Comparison of ENCODE assay signal across 8 cellular contexts in the genomic region with DNA sequence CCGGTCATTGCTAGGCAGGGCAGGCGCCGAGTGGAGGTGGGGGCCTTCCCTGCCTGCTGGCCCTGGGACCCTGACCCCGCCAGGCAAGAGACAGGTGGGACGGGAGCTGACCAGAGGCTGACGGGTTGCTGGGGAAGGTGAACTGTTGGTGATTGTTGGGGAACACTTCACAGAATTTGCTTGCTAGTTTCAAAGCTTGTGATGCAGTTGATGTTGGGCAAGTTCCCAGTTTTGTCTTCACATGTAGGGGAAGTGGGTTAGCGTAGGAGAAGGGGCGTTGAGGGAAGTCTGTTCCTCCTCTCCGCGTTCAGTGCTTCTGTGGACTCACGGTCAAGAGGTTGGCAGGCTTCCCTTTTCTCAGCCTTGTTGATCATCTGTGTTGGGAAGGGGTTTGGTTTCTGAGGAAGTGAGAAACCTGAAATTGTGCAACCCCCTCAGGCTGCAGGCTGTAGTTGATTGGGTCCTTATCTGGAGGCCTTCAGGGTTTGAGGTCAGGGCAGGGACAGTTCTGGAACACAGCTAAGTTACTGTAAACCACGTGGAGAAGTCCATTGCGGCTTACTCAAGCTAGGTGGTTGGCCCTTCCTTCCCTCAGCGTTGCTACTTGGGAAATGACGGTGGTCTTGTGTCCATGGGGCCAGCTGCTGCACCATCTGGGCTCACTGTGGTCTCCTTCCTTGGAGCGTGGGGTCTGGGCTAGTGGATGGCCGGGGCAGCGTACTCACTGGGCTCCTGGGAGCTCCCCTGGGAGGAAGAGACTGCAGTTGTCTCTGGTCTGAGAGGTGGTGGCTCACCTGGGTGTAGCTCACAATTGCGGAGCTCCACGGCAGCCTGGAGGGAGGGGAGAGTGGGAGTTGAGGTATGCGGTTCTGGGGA. TPM values are rescaled to one million over a fixed set of nuclear protein-coding genes. Genes with fewer than 3 reads are reported as not detected.
A peak's percentile ranks its signal among the peaks of the same experiment; 100 is the strongest.
DNase-seq lines count a peak whose midpoint lies in the region; ATAC-seq and TF ChIP-seq lines count a peak whose summit lies in the region.

No MANE protein-coding gene starts in this region.

- peaks cover 10% of the 10 kb centered on the region for H3K36me3 Mint-ChIP-seq in T-helper 17 cell (ENCODE audit: low read depth)

- H3K27me3 Mint-ChIP-seq in T-helper 17 cell, result no peaks in the 10 kb centered on the region

- ATAC-seq in HG03442 (IDR thresholded peaks at IDR 0.05; ENCODE audit: unreplicated experiment) (peak; percentile 39), T-helper 17 cell (no peak)

- peaks cover 68 to 83% of the 10 kb centered on the region in 2 donors for H3K4me1 ChIP-seq in duodenal mucosa (ENCODE audit: control insufficient read depth in 1 of 2, insufficient read depth in 2 of 2, low read length in 2 of 2)
- peaks cover 92% of the 10 kb centered on the region for H3K4me1 ChIP-seq in mononuclear cell (ENCODE audit: insufficient read depth, low read length)
- H3K4me1 ChIP-seq in suprapubic skin, result peaks cover 64% of the 10 kb centered on the region

- no peaks in the 10 kb centered on the region for H3K27me3 ChIP-seq in duodenal mucosa (ENCODE audit: control insufficient read depth in 1 of 2, insufficient read depth in 2 of 2, low read length in 2 of 2)
- H3K27me3 ChIP-seq in mononuclear cell (ENCODE audit: insufficient read depth, low read length), result no peaks in the 10 kb centered on the region
- no peaks in the 10 kb centered on the region for H3K27me3 ChIP-seq in suprapubic skin

- H3K4me3 ChIP-seq in duodenal mucosa (ENCODE audit: low read depth in 1 of 2, low read length in 2 of 2), result peak overlapping the region in 1 of 2 donors; percentile 37
- H3K4me3 ChIP-seq in mononuclear cell (ENCODE audit: low read length), result peak overlapping the region; percentile 13
- no peak overlapping the region for H3K4me3 ChIP-seq in suprapubic skin

- H3K27ac Mint-ChIP-seq in T-helper 17 cell, result peak overlapping the region; percentile 95

- peaks cover 50% of the 10 kb centered on the region for H3K4me1 Mint-ChIP-seq in T-helper 17 cell

- WGBS in suprapubic skin, result 60% methylated on average over 15 of the region's 21 CpGs

- peak overlapping the region; percentile 47 for H3K4me3 Mint-ChIP-seq in T-helper 17 cell

- H3K9me3 ChIP-seq in T-helper 17 cell (ENCODE audit: control insufficient read depth, low read length, poor library complexity, severe bottlenecking) (no peaks in the 10 kb centered on the region), duodenal mucosa (ENCODE audit: control insufficient read depth in 1 of 2, low read length in 2 of 2) (no peaks in the 10 kb centered on the region), mononuclear cell (ENCODE audit: low read depth, low read length) (no peaks in the 10 kb centered on the region), suprapubic skin (no peaks in the 10 kb centered on the region)

- H3K36me3 ChIP-seq in duodenal mucosa (ENCODE audit: control insufficient read depth in 1 of 2, insufficient read depth in 2 of 2, low read length in 2 of 2), result peaks cover 24 to 57% of the 10 kb centered on the region in 2 donors
- H3K36me3 ChIP-seq in suprapubic skin, result peaks cover 50% of the 10 kb centered on the region

- H3K9ac ChIP-seq in duodenal mucosa (ENCODE audit: low read depth in 1 of 2, low read length in 2 of 2), result peak overlapping the region in 1 of 2 donors; percentile 38

- H3K27ac ChIP-seq in duodenal mucosa (ENCODE audit: low read depth, low read length), result peak overlapping the region; percentile 83
- H3K27ac ChIP-seq in suprapubic skin, result peak overlapping the region; percentile 55

- peak; percentile 12 for DNase-seq in NCI-H1694 treated with DMSO at 0.1 percent for 48 hours (lab: John Stamatoyannopoulos, UW)
- no peak for DNase-seq in NCI-H1694 (lab: John Stamatoyannopoulos, UW)
- DNase-seq in T-helper 17 cell, result no peak
- DNase-seq in suprapubic skin (ENCODE audit: low spot score in 2 of 2), result peak in 1 of 2 donors; percentile 81
- DNase-seq in SHP77 (lab: John Stamatoyannopoulos, UW), result no peak

- TF ChIP-seq CTCF in suprapubic skin (IDR thresholded peaks at IDR 0.05), result no peak

- peak in 1 of 2 donors; percentile 18 for TF ChIP-seq POLR2A in suprapubic skin (IDR thresholded peaks at IDR 0.05)

- no peak for TF ChIP-seq EP300 in suprapubic skin (IDR thresholded peaks at IDR 0.05)

RNA-seq across cellular contexts. Expression of a gene that starts 7.5 kb away (rescaled TPM):
- total RNA-seq in T-helper 17 cell, result 1,000 to 10,000 TPM; 1,676 to 1,883 TPM
- 2,589 TPM for total RNA-seq in mononuclear cell
- 1,000 to 10,000 TPM; 1,403 to 3,061 (median 2,817) TPM for total RNA-seq in suprapubic skin

RNA-seq across cellular contexts. Expression of a gene that starts 14.7 kb away (rescaled TPM):
- total RNA-seq in T-helper 17 cell (1 to 10 TPM; 5.2 to 6.2 TPM), mononuclear cell (51.4 TPM), suprapubic skin (1 to 10 TPM in 3 of 4 donors, under 1 TPM in 1; 0.34 to 5.7 (median 2.9) TPM)

RNA-seq across cellular contexts. Expression of a gene that starts 17.0 kb away (rescaled TPM):
- total RNA-seq in T-helper 17 cell (1 to 10 TPM; 8.1 to 8.9 TPM), mononuclear cell (15.5 TPM), suprapubic skin (10 to 100 TPM; 42.7 to 76.3 (median 69.1) TPM)

RNA-seq across cellular contexts. Expression of a gene that starts 18.8 kb away (rescaled TPM):
- total RNA-seq in T-helper 17 cell (10 to 100 TPM; 18.4 to 24.5 TPM), mononuclear cell (30.3 TPM), suprapubic skin (10 to 100 TPM; 54.7 to 96.5 (median 58.7) TPM)

RNA-seq across cellular contexts. Expression of a gene that starts 34.4 kb away (rescaled TPM):
- 1 to 10 TPM in 1 of 2 donors, under 1 TPM in 1; 0.91 to 2.4 TPM for total RNA-seq in T-helper 17 cell
- total RNA-seq in mononuclear cell, result 16.9 TPM
- under 1 TPM in 1 of 4 donors, not detected in 3; 0.51 TPM for total RNA-seq in suprapubic skin
